Comparison of ENCODE assay signal across 1 cellular context in genomic region chr2:63064197-63064596, GRCh38.
TF ChIP-seq lines count a peak whose summit lies in the region.

No MANE protein-coding gene starts in this region.

TF ChIP-seq in HEK293, 187 proteins besides CTCF, POLR2A, EP300 and RAD21 (continued from another document and continues in another):
- TF ChIP-seq ZNF114 (tag by site-specific recombination; IDR thresholded peaks at IDR 0.05) (no peak), ZNF837 (tag by site-specific recombination; IDR thresholded peaks at IDR 0.05) (no peak), ZNF624 (tag by site-specific recombination; IDR thresholded peaks at IDR 0.05) (no peak), WT1 (tag by site-specific recombination; IDR thresholded peaks at IDR 0.05) (no peak), ZFHX2 (tag by site-specific recombination; conservative IDR thresholded peaks at IDR 0.05) (no peak), RBAK (tag by site-specific recombination; IDR thresholded peaks at IDR 0.05) (no peak), ZNF184 (tag by site-specific recombination; IDR thresholded peaks at IDR 0.05) (peak; percentile 72; the same call in 1 of the 2 replicates), ZNF600 (tag by site-specific recombination; IDR thresholded peaks at IDR 0.05) (no peak), ZNF202 (tag by site-specific recombination; IDR thresholded peaks at IDR 0.05; ENCODE audit: borderline replicate concordance) (no peak), ZNF76 (tag by site-specific recombination; IDR thresholded peaks at IDR 0.05; ENCODE audit: borderline replicate concordance, low read depth) (no peak), ZNF140 (tag by site-specific recombination; IDR thresholded peaks at IDR 0.05) (no peak), PRDM6 (tag by site-specific recombination; IDR thresholded peaks at IDR 0.05) (peak; percentile 30), ZNF24 (tag by site-specific recombination; IDR thresholded peaks at IDR 0.05) (no peak), MYNN (tag by site-specific recombination; IDR thresholded peaks at IDR 0.05; ENCODE audit: borderline replicate concordance) (no peak), ZNF302 (tag by site-specific recombination; IDR thresholded peaks at IDR 0.05; ENCODE audit: low read depth) (no peak), ZBTB44 (tag by site-specific recombination; IDR thresholded peaks at IDR 0.05) (peak; percentile 86), ZXDB (tag by site-specific recombination; IDR thresholded peaks at IDR 0.05) (no peak), GLIS2 (tag by site-specific recombination; IDR thresholded peaks at IDR 0.05) (no peak), ZNF416 (tag by site-specific recombination; IDR thresholded peaks at IDR 0.05) (no peak), SP7 (tag by site-specific recombination; IDR thresholded peaks at IDR 0.05) (no peak), ZNF677 (tag by site-specific recombination; IDR thresholded peaks at IDR 0.05) (no peak), ZNF488 (tag by site-specific recombination; IDR thresholded peaks at IDR 0.05) (no peak), ZBTB6 (tag by site-specific recombination; IDR thresholded peaks at IDR 0.05) (no peak), ZNF391 (tag by site-specific recombination; IDR thresholded peaks at IDR 0.05; ENCODE audit: borderline replicate concordance, low read depth) (no peak), MZF1 (tag by site-specific recombination; IDR thresholded peaks at IDR 0.05; ENCODE audit: borderline replicate concordance) (no peak), ZNF121 (tag by site-specific recombination; IDR thresholded peaks at IDR 0.05) (no peak), ZNF548 (tag by site-specific recombination; IDR thresholded peaks at IDR 0.05) (no peak), ZNF394 (tag by site-specific recombination; IDR thresholded peaks at IDR 0.05; ENCODE audit: borderline replicate concordance) (no peak), ZNF350 (tag by site-specific recombination; IDR thresholded peaks at IDR 0.05) (peak; percentile 87), KLF7 (tag by site-specific recombination; IDR thresholded peaks at IDR 0.05; ENCODE audit: borderline replicate concordance) (no peak), ZSCAN30 (tag by site-specific recombination; IDR thresholded peaks at IDR 0.05) (no peak), ZNF792 (tag by site-specific recombination; IDR thresholded peaks at IDR 0.05) (no peak), ZNF138 (tag by site-specific recombination; IDR thresholded peaks at IDR 0.05; ENCODE audit: borderline replicate concordance) (no peak), ZBTB48 (tag by site-specific recombination; IDR thresholded peaks at IDR 0.05) (no peak), ZNF701 (tag by site-specific recombination; IDR thresholded peaks at IDR 0.05) (no peak), ZNF830 (tag by site-specific recombination; IDR thresholded peaks at IDR 0.05; ENCODE audit: low read depth) (peak; percentile 91), ZNF37A (tag by site-specific recombination; IDR thresholded peaks at IDR 0.05) (peak; percentile 77; the same call in 1 of the 2 replicates), ZNF132 (tag by site-specific recombination; IDR thresholded peaks at IDR 0.05; ENCODE audit: borderline replicate concordance) (no peak), ZBTB17 (tag by site-specific recombination; IDR thresholded peaks at IDR 0.05) (no peak), ZNF639 (tag by site-specific recombination; IDR thresholded peaks at IDR 0.05) (no peak), ZNF544 (tag by site-specific recombination; IDR thresholded peaks at IDR 0.05) (peak; percentile 95), ZNF16 (tag by site-specific recombination; IDR thresholded peaks at IDR 0.05; ENCODE audit: low read depth) (no peak), ZNF23 (tag by site-specific recombination; IDR thresholded peaks at IDR 0.05; ENCODE audit: borderline replicate concordance) (no peak), INSM2 (tag by site-specific recombination; IDR thresholded peaks at IDR 0.05) (no peak), MEIS1 (CRISPR knock-in tag; IDR thresholded peaks at IDR 0.05; ENCODE audit: borderline replicate concordance) (no peak), ZNF629 (tag by site-specific recombination; IDR thresholded peaks at IDR 0.05) (no peak), IKZF3 (tag by site-specific recombination; IDR thresholded peaks at IDR 0.05) (peak; percentile 22; the same call in 1 of the 2 replicates), ZNF585B (tag by site-specific recombination; IDR thresholded peaks at IDR 0.05) (no peak), ZNF521 (tag by site-specific recombination; IDR thresholded peaks at IDR 0.05) (no peak), ZNF501 (tag by site-specific recombination; IDR thresholded peaks at IDR 0.05) (no peak), EGR2 (tag by site-specific recombination; IDR thresholded peaks at IDR 0.05; ENCODE audit: low read depth) (no peak), SP2 (tag by site-specific recombination; IDR thresholded peaks at IDR 0.05) (no peak), ZBTB11 (tag by site-specific recombination; conservative IDR thresholded peaks at IDR 0.05; ENCODE audit: low read depth) (no peak), OVOL3 (tag by site-specific recombination; IDR thresholded peaks at IDR 0.05) (no peak), SALL2 (tag by site-specific recombination; IDR thresholded peaks at IDR 0.05; ENCODE audit: borderline replicate concordance) (no peak), ZNF473 (tag by site-specific recombination; IDR thresholded peaks at IDR 0.05) (no peak), ZNF112 (tag by site-specific recombination; IDR thresholded peaks at IDR 0.05) (peak; percentile 66; the same call in 1 of the 2 replicates), PATZ1 (tag by site-specific recombination; IDR thresholded peaks at IDR 0.05) (no peak), ZNF514 (tag by site-specific recombination; IDR thresholded peaks at IDR 0.05) (no peak), ZNF768 (tag by site-specific recombination; IDR thresholded peaks at IDR 0.05) (no peak), KLF8 (tag by site-specific recombination; IDR thresholded peaks at IDR 0.05) (no peak), TRIM28 (IDR thresholded peaks at IDR 0.05; ENCODE audit: borderline replicate concordance, low read length) (peak; percentile 86), ZNF561 (tag by site-specific recombination; IDR thresholded peaks at IDR 0.05; ENCODE audit: borderline replicate concordance) (peak; percentile 82; the same call in 1 of the 2 replicates), ZNF621 (tag by site-specific recombination; IDR thresholded peaks at IDR 0.05) (no peak), ZNF626 (tag by site-specific recombination; IDR thresholded peaks at IDR 0.05) (0 out of 2 replicates have a peak, but pooled peaks have one; percentile 53), ZNF623 (tag by site-specific recombination; IDR thresholded peaks at IDR 0.05) (no peak), ZNF146 (tag by site-specific recombination; IDR thresholded peaks at IDR 0.05) (no peak), ZNF571 (tag by site-specific recombination; IDR thresholded peaks at IDR 0.05) (no peak)
